Comparison of ENCODE assay signal across 18 cellular contexts in the genomic region with DNA sequence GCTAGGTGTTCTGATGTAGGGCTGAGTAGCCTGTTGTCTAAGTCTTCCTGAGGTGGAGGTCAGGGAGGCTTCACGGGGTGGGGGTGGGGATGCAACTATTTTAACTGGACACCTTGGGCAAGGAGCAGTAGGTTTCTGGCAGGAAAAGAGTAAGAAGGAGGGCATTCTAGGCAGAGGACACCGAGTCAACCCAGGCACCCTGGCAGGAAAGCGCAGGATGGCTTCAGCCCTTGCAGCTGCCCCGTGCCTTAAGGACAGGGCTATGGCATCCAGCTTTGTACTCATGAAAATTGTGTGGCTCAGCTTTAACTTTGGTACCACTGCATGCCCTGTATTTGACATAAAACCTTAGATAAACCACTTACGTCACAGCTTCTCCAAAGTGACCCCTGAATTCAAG. TPM values are rescaled to one million over a fixed set of nuclear protein-coding genes. Genes with fewer than 3 reads are reported as not detected.
DNase-seq lines count a peak whose midpoint lies in the region; ATAC-seq and TF ChIP-seq lines count a peak whose summit lies in the region.
"Had no signal": no experiment of that assay in that cellular context is flagged by ENCODE, and none has a peak within 500 bp of the region (broad histone marks: within the 10 kb centered on the region; RNA-seq: fewer than 3 reads in every experiment).

No MANE protein-coding gene starts in this region.

- H3K36me3 ChIP-seq in left ventricle myocardium inferior: no peaks in the 10 kb centered on the region
- H3K36me3 ChIP-seq in heart right ventricle: no peaks in the 10 kb centered on the region
- H3K36me3 ChIP-seq in osteoblast (ENCODE audit: insufficient read depth, low read length): no peaks in the 10 kb centered on the region
- no peaks in the 10 kb centered on the region for H3K36me3 ChIP-seq in gastrocnemius medialis

- H3K27me3 ChIP-seq in left ventricle myocardium inferior (ENCODE audit: low read depth): no peaks in the 10 kb centered on the region
- H3K27me3 ChIP-seq in heart right ventricle: no peaks in the 10 kb centered on the region
- no peaks in the 10 kb centered on the region for H3K27me3 ChIP-seq in osteoblast (ENCODE audit: insufficient read depth, low read length)
- H3K27me3 ChIP-seq in gastrocnemius medialis: no peaks in the 10 kb centered on the region
- H3K27me3 ChIP-seq: BLaER1 treated with 17β-estradiol and CSF1 and Interleukin-3, amounts not matched to agents 10 nM and 100 nM had no signal

- no peaks in the 10 kb centered on the region for H4K20me1 ChIP-seq in osteoblast (ENCODE audit: insufficient read depth, low read length)

- H3K79me2 ChIP-seq in osteoblast (ENCODE audit: insufficient read depth, low read length): no peaks in the 10 kb centered on the region

- no peak overlapping the region for H3K4me3 ChIP-seq in left ventricle myocardium inferior
- H3K4me3 ChIP-seq in heart right ventricle: no peak overlapping the region
- no peak overlapping the region for H3K4me3 ChIP-seq in osteoblast (ENCODE audit: insufficient read depth, low read length)
- no peak overlapping the region for H3K4me3 ChIP-seq in gastrocnemius medialis
- H3K4me3 ChIP-seq: A549; BLaER1 treated with 17β-estradiol and CSF1 and Interleukin-3, amounts not matched to agents 10 nM and 100 nM had no signal

- H3K9me3 ChIP-seq in left ventricle myocardium inferior (replicated peaks) (no peaks in the 10 kb centered on the region), heart right ventricle (peaks cover 0 to 4% (median 0%) of the 10 kb centered on the region in 11 donors), osteoblast (ENCODE audit: low read depth, low read length) (no peaks in the 10 kb centered on the region), gastrocnemius medialis (no peaks in the 10 kb centered on the region)
- H3K9me3 ChIP-seq: A549, Caco-2 had no signal

- DNase-seq in left ventricle myocardium inferior (no peak), heart right ventricle (no peak), osteoblast (ENCODE audit: insufficient read length, low spot score, missing footprints) (peak; percentile 46), gastrocnemius medialis (peak in 1 of 2 donors; percentile 53), caudate nucleus (lab: John Stamatoyannopoulos, UW) (no peak)
- DNase-seq in activated CD4-positive, alpha-beta T cell treated with anti-CD3 and anti-CD28 coated beads for 4 hours: no peak
- DNase-seq: AML-193; Caco-2; Calu3; CD4-positive, alpha-beta T cell; CD8-positive, alpha-beta T cell; DMS79 treated with DMSO at 0.1 percent for 48 hours; GF-D8 had no signal

- no peak overlapping the region for H2AFZ ChIP-seq in osteoblast (ENCODE audit: low read length)

- in situ Hi-C loops in gastrocnemius medialis (cut with MboI; ENCODE audit: low sequenced_read_pairs in 4 of 4): no loop called here

- WGBS in heart right ventricle, 2 donors: 98 to 100% methylated on average over 5 of the region's 5 CpGs

- no peak for ATAC-seq in heart right ventricle
- ATAC-seq in gastrocnemius medialis: peak; percentile 14 to 36
- no peak for ATAC-seq in GM21515 (IDR thresholded peaks at IDR 0.05; ENCODE audit: unreplicated experiment)
- ATAC-seq: A549; CD8-positive, alpha-beta T cell had no signal

- H3K27ac ChIP-seq in left ventricle myocardium inferior (replicated peaks): peak overlapping the region; percentile 59
- peak overlapping the region in 1 of 10 donors; percentile 43 for H3K27ac ChIP-seq in heart right ventricle
- H3K27ac ChIP-seq in osteoblast (ENCODE audit: low read depth, low read length): no peak overlapping the region
- peak overlapping the region; percentile 32 to 89 (median 77) for H3K27ac ChIP-seq in gastrocnemius medialis
- no peak overlapping the region for H3K27ac ChIP-seq in caudate nucleus (ENCODE audit: low read depth, low read length)
- H3K27ac ChIP-seq: 22Rv1; A549; BLaER1 treated with 17β-estradiol and CSF1 and Interleukin-3, amounts not matched to agents 10 nM and 100 nM; C4-2B had no signal

- TF ChIP-seq CTCF in left ventricle myocardium inferior (IDR thresholded peaks at IDR 0.05; ENCODE audit: borderline replicate concordance) (no peak), heart right ventricle (IDR thresholded peaks at IDR 0.05) (no peak), osteoblast (IDR thresholded peaks at IDR 0.05; ENCODE audit: extremely low read depth, low read depth, low read length) (no peak), gastrocnemius medialis (IDR thresholded peaks at IDR 0.05 in 4 of 5, conservative IDR thresholded peaks at IDR 0.05 in 1 of 5) (no peak)

- intact Hi-C loops in left ventricle myocardium inferior (cut with micrococcal nuclease): no loop called here
- intact Hi-C loops in heart right ventricle (cut with DNase I): no loop called here
- intact Hi-C loops in gastrocnemius medialis (cut with DNase I; ENCODE audit: low total_unique reads): loop anchor here (5.0 kb wide), 1 partner anchor 37 kb away; no protein-coding TSS in a partner anchor

- H3K4me2 ChIP-seq in osteoblast (ENCODE audit: insufficient read depth, low read length): no peak overlapping the region
- H3K4me2 ChIP-seq: A549; BLaER1 treated with 17β-estradiol and CSF1 and Interleukin-3, amounts not matched to agents 10 nM and 100 nM had no signal

- H3K4me1 ChIP-seq in left ventricle myocardium inferior (peaks cover 54% of the 10 kb centered on the region), heart right ventricle (peaks cover 13 to 46% (median 34%) of the 10 kb centered on the region in 9 donors), osteoblast (ENCODE audit: insufficient read depth, low read length) (no peaks in the 10 kb centered on the region), gastrocnemius medialis (peaks cover 53 to 63% of the 10 kb centered on the region in 2 donors)
- H3K4me1 ChIP-seq: A549, Caco-2 had no signal

- no peak for TF ChIP-seq POLR2A in gastrocnemius medialis (IDR thresholded peaks at IDR 0.05)

RNA-seq across cellular contexts. Expression of gene FILIP1L, which starts 6.4 kb away (rescaled TPM):
- total RNA-seq in left ventricle myocardium inferior: 84.9 TPM
- 100 to 1,000 TPM in 4 of 10 donors, 10 to 100 TPM in 6; 19.4 to 134 (median 69.3) TPM for total RNA-seq in heart right ventricle
- 10 to 100 TPM; 15.9 to 42.0 TPM for polyA plus RNA-seq in heart right ventricle
- total RNA-seq in osteoblast: 5.8 and 5.9 TPM in 2 replicates
- 100 to 1,000 TPM in 2 of 4 donors, 10 to 100 TPM in 2; 87.1 to 115 (median 99.6) TPM for total RNA-seq in gastrocnemius medialis

Comparison
In these comparisons a context has a peak if more than half of its experiments do, and no peak if none do; other contexts are left out.
1. H3K27ac ChIP-seq: peak in left ventricle myocardium inferior (single experiment) and gastrocnemius medialis (4 of 4); none in osteoblast (single experiment) and caudate nucleus (single experiment).
2. ATAC-seq: peak in gastrocnemius medialis (2 of 2); none in heart right ventricle (0 of 8) and GM21515 (single experiment).